In the genomic region with DNA sequence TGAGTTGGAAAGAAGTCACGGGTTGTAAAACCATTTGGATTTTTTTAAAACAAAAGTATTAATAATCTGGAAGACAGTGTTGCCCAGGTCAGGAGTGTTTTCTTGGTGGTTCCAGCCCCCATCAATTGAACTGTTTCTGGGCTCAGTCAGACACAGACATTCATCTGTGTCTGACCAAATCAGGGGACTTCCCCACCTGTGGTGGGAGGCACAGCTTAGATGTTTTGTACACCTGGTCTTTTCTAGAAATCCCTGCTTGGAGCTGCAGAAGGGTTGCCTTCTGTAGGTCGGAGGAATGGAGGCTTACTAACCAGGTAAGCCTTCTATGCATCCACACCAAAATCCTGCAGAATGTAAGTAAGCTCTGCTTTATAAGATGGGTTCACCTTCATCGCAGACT, we compare ENCODE assay signal across 16 cellular contexts.
DNase-seq lines count a peak whose midpoint lies in the region; ATAC-seq lines count a peak whose summit lies in the region.
"Had no signal": no experiment of that assay in that cellular context is flagged by ENCODE, and none has a peak within 500 bp of the region (broad histone marks: within the 10 kb centered on the region; RNA-seq: fewer than 3 reads in every experiment).

No MANE protein-coding gene starts in this region.

- ATAC-seq in activated naive CD4-positive, alpha-beta T cell treated with anti-CD3 and anti-CD28 coated beads, Interleukin-2, amount 50 U/mL, for 72 hours, result no peak
- ATAC-seq in HG02870 (IDR thresholded peaks at IDR 0.05; ENCODE audit: unreplicated experiment), result peak; percentile 56
- peak; percentile 35 for ATAC-seq in memory B cell (ENCODE audit: low read depth)
- no peak for ATAC-seq in HG03025 (IDR thresholded peaks at IDR 0.05; ENCODE audit: low FRiP score, unreplicated experiment)
- ATAC-seq: GM23338 had no signal

- no peaks in the 10 kb centered on the region for H3K27me3 Mint-ChIP-seq in activated naive CD8-positive, alpha-beta T cell treated with anti-CD3 and anti-CD28 coated beads for 36 hours
- H3K27me3 Mint-ChIP-seq in memory B cell, result no peaks in the 10 kb centered on the region

- no peak for DNase-seq in activated naive CD4-positive, alpha-beta T cell treated with anti-CD3 and anti-CD28 coated beads, Interleukin-2, amount 50 U/mL, for 72 hours (ENCODE audit: low spot score in 2 of 2)
- no peak for DNase-seq in activated naive CD4-positive, alpha-beta T cell (lab: John Stamatoyannopoulos, UW)
- no peak for DNase-seq in activated naive CD8-positive, alpha-beta T cell treated with anti-CD3 and anti-CD28 coated beads for 36 hours
- DNase-seq in memory B cell (ENCODE audit: low spot score in 2 of 2), result no peak
- no peak for DNase-seq in NCI-H146 (lab: John Stamatoyannopoulos, UW)
- no peak for DNase-seq in activated gamma-delta T cell (lab: John Stamatoyannopoulos, UW)
- DNase-seq: DMS79 treated with DMSO at 0.1 percent for 48 hours, MG63, NCI-H1092 treated with DMSO at 0.1 percent for 48 hours, NCI-H1694, NCI-H510A treated with DMSO at 0.1 percent for 48 hours, NCI-H82 had no signal

- H3K4me1 Mint-ChIP-seq in activated naive CD8-positive, alpha-beta T cell treated with anti-CD3 and anti-CD28 coated beads for 36 hours, result peaks cover 15% of the 10 kb centered on the region
- peaks cover 7% of the 10 kb centered on the region for H3K4me1 Mint-ChIP-seq in memory B cell

- H3K4me3 Mint-ChIP-seq in activated naive CD8-positive, alpha-beta T cell treated with anti-CD3 and anti-CD28 coated beads for 36 hours, result no peak overlapping the region
- H3K4me3 Mint-ChIP-seq in memory B cell, result no peak overlapping the region
- H3K4me3 Mint-ChIP-seq: CD14-positive monocyte, GM23338 had no signal

- H3K27ac Mint-ChIP-seq in activated naive CD4-positive, alpha-beta T cell treated with anti-CD3 and anti-CD28 coated beads, Interleukin-2, amount 50 U/mL, for 72 hours, result peak overlapping the region; percentile 62 to 86
- peak overlapping the region; percentile 45 for H3K27ac Mint-ChIP-seq in activated naive CD8-positive, alpha-beta T cell treated with anti-CD3 and anti-CD28 coated beads for 36 hours
- peak overlapping the region; percentile 22 for H3K27ac Mint-ChIP-seq in memory B cell

- H3K9me3 Mint-ChIP-seq in activated naive CD4-positive, alpha-beta T cell treated with anti-CD3 and anti-CD28 coated beads, Interleukin-2, amount 50 U/mL, for 72 hours, result no peaks in the 10 kb centered on the region
- H3K9me3 Mint-ChIP-seq in activated naive CD8-positive, alpha-beta T cell treated with anti-CD3 and anti-CD28 coated beads for 36 hours, result no peaks in the 10 kb centered on the region
- H3K9me3 Mint-ChIP-seq in memory B cell, result no peaks in the 10 kb centered on the region
- H3K9me3 Mint-ChIP-seq: CD14-positive monocyte, GM23338 had no signal

- no peaks in the 10 kb centered on the region for H3K36me3 Mint-ChIP-seq in activated naive CD4-positive, alpha-beta T cell treated with anti-CD3 and anti-CD28 coated beads, Interleukin-2, amount 50 U/mL, for 72 hours
- no peaks in the 10 kb centered on the region for H3K36me3 Mint-ChIP-seq in activated naive CD8-positive, alpha-beta T cell treated with anti-CD3 and anti-CD28 coated beads for 36 hours
- peaks cover 9% of the 10 kb centered on the region for H3K36me3 Mint-ChIP-seq in memory B cell

Comparison
In these comparisons a context has a peak if more than half of its experiments do, and no peak if none do; other contexts are left out.
1. ATAC-seq: peak in HG02870 (single experiment) and memory B cell (single experiment); none in activated naive CD4-positive, alpha-beta T cell treated with anti-CD3 and anti-CD28 coated beads, Interleukin-2, amount 50 U/mL, for 72 hours (0 of 2) and HG03025 (single experiment).
2. H3K27ac Mint-ChIP-seq: peak in every context shown above with its lines; median percentile 74 in activated naive CD4-positive, alpha-beta T cell treated with anti-CD3 and anti-CD28 coated beads, Interleukin-2, amount 50 U/mL, for 72 hours; 45 in activated naive CD8-positive, alpha-beta T cell treated with anti-CD3 and anti-CD28 coated beads for 36 hours; 22 in memory B cell.